ENCODE assay signal across 10 cellular contexts in the genomic region with DNA sequence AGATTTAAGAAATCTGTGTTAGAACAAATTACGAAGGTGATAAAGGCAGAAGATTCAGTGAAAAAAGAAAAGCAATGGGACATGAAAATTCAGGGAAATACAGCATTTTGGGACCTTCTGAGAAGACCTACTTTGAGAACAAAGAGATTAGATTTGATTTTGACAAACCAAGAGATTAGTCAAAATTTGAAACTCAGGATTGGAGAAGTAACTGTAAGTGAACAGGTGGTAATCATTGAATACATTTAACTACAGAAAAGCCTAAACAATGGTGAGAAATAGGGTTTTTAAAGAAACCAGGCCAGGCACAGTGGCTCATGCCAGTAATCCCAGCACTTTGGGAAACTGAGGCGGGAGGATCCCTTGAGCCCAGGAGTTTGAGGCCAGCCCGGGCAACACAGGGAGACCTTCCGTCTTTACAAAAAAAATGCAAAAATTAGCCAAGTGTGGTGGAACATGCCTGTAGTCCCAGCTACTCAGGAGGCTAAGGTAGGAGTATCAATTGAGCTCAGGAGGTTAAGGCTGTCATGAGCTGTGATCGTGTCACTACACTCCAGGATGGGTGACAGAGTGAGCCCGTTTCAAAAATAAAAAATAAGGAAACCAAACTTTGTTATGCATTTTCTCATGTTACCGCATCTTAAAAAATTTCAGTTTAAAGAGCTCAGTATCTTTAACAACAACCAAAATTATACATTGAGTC. TPM values are rescaled to one million over a fixed set of nuclear protein-coding genes. Genes with fewer than 3 reads are reported as not detected.
DNase-seq lines count a peak whose midpoint lies in the region; ATAC-seq and TF ChIP-seq lines count a peak whose summit lies in the region.
"Had no signal": no experiment of that assay in that cellular context is flagged by ENCODE, and none has a peak within 500 bp of the region (broad histone marks: within the 10 kb centered on the region; RNA-seq: fewer than 3 reads in every experiment).

No MANE protein-coding gene starts in this region.

- peaks cover 0 to 16% (median 4%) of the 10 kb centered on the region in 5 donors for H3K4me1 ChIP-seq in subcutaneous abdominal adipose tissue (ENCODE audit: control insufficient read depth in 5 of 5, insufficient read depth in 5 of 5, low read length in 5 of 5)

- H3K27ac Mint-ChIP-seq in activated CD4-positive, alpha-beta T cell treated with anti-CD3 and anti-CD28 coated beads, Interleukin-2, amount 10 ng/mL, durations not matched to agents 24 days and 14 days: no peak overlapping the region

- H3K27ac ChIP-seq in brain microvascular endothelial cell (peak overlapping the region; percentile 69), subcutaneous abdominal adipose tissue (ENCODE audit: low read depth, low read length) (peak overlapping the region; percentile 42)

- TF ChIP-seq CTCF in brain microvascular endothelial cell (IDR thresholded peaks at IDR 0.05; ENCODE audit: low read depth, low read length, missing control alignments): no peak

- no peak overlapping the region for H3K4me3 ChIP-seq in brain microvascular endothelial cell (ENCODE audit: low read depth, low read length)
- peak overlapping the region in 1 of 5 donors; percentile 4 for H3K4me3 ChIP-seq in subcutaneous abdominal adipose tissue (ENCODE audit: low read depth in 1 of 5, low read length in 5 of 5)

- peak overlapping the region; percentile 3 for H3K4me3 Mint-ChIP-seq in activated CD4-positive, alpha-beta T cell treated with anti-CD3 and anti-CD28 coated beads, Interleukin-2, amount 10 ng/mL, durations not matched to agents 24 days and 14 days

- H3K9me3 ChIP-seq in subcutaneous abdominal adipose tissue (ENCODE audit: control insufficient read depth in 5 of 5, low read length in 5 of 5): no peaks in the 10 kb centered on the region

- peak; percentile 27 for ATAC-seq in HG03095 (IDR thresholded peaks at IDR 0.05; ENCODE audit: unreplicated experiment)
- no peak for ATAC-seq in HG03457 (IDR thresholded peaks at IDR 0.05; ENCODE audit: unreplicated experiment)

- no peak for DNase-seq in activated CD4-positive, alpha-beta T cell treated with anti-CD3 and anti-CD28 coated beads, Interleukin-2, amount 10 ng/mL, durations not matched to agents 24 days and 14 days
- DNase-seq in activated CD4-positive, alpha-beta T cell treated with anti-CD3 and anti-CD28 coated beads for 1 hour: no peak
- no peak for DNase-seq in brain microvascular endothelial cell
- DNase-seq in medulla oblongata (ENCODE audit: extremely low spot score): no peak
- DNase-seq in NCI-H226: no peak
- DNase-seq: activated naive CD4-positive, alpha-beta T cell treated with Interleukin-2 at 50 U/mL for 16 hours; stimulated activated CD4-positive, alpha-beta T cell treated with anti-CD3 and anti-CD28 coated beads, Interleukin-4, amount 100 ng/mL, for 1 hour had no signal

- intact Hi-C loops in activated CD4-positive, alpha-beta T cell treated with anti-CD3 and anti-CD28 coated beads, Interleukin-2, amount 10 ng/mL, durations not matched to agents 24 days and 14 days (cut with micrococcal nuclease): no loop called here

- H3K36me3 ChIP-seq in brain microvascular endothelial cell (replicated peaks): no peaks in the 10 kb centered on the region
- no peaks in the 10 kb centered on the region for H3K36me3 ChIP-seq in subcutaneous abdominal adipose tissue (ENCODE audit: control insufficient read depth in 5 of 5, insufficient read depth in 5 of 5, low read length in 5 of 5)

- H3K27me3 ChIP-seq in brain microvascular endothelial cell (replicated peaks) (no peaks in the 10 kb centered on the region), subcutaneous abdominal adipose tissue (ENCODE audit: control insufficient read depth in 5 of 5, insufficient read depth in 4 of 5, low read length in 5 of 5) (no peaks in the 10 kb centered on the region)

- no peaks in the 10 kb centered on the region for H3K36me3 Mint-ChIP-seq in activated CD4-positive, alpha-beta T cell treated with anti-CD3 and anti-CD28 coated beads, Interleukin-2, amount 10 ng/mL, durations not matched to agents 24 days and 14 days (ENCODE audit: low read depth)

- H3K27me3 Mint-ChIP-seq in activated CD4-positive, alpha-beta T cell treated with anti-CD3 and anti-CD28 coated beads, Interleukin-2, amount 10 ng/mL, durations not matched to agents 24 days and 14 days: peaks cover 4% of the 10 kb centered on the region

- no peak overlapping the region for H3K9ac ChIP-seq in subcutaneous abdominal adipose tissue (ENCODE audit: low read length in 5 of 5)

- no peaks in the 10 kb centered on the region for H3K9me3 Mint-ChIP-seq in activated CD4-positive, alpha-beta T cell treated with anti-CD3 and anti-CD28 coated beads, Interleukin-2, amount 10 ng/mL, durations not matched to agents 24 days and 14 days

- peaks cover 9% of the 10 kb centered on the region for H3K4me1 Mint-ChIP-seq in activated CD4-positive, alpha-beta T cell treated with anti-CD3 and anti-CD28 coated beads, Interleukin-2, amount 10 ng/mL, durations not matched to agents 24 days and 14 days

- in situ Hi-C loops in brain microvascular endothelial cell (cut with HindIII; ENCODE audit: low pct_ligation_motif_present, low sequenced_read_pairs): no loop called here

RNA-seq across cellular contexts. Expression of gene SAV1, which starts 8.9 kb away (rescaled TPM):
- total RNA-seq in activated CD4-positive, alpha-beta T cell treated with anti-CD3 and anti-CD28 coated beads, Interleukin-2, amount 10 ng/mL, durations not matched to agents 24 days and 14 days: 9.9 and 10.8 TPM in 2 replicates
